1 cellular context compared by ENCODE assay signal in genomic region chr10:72219229-72219814, GRCh38.
TF ChIP-seq lines count a peak whose summit lies in the region.

No MANE protein-coding gene starts in this region.

TF ChIP-seq in K562, 482 proteins besides CTCF, POLR2A, EP300 and RAD21:
- TF ChIP-seq ZNF280B (CRISPR knock-in tag; IDR thresholded peaks at IDR 0.05) = no peak
- TF ChIP-seq SPI1 (IDR thresholded peaks at IDR 0.05; ENCODE audit: borderline replicate concordance, low read depth, low read length) = peak; percentile 47; the same call in 1 of the 2 replicates
- TF ChIP-seq ZNF311 (CRISPR knock-in tag; IDR thresholded peaks at IDR 0.05) = no peak
- TF ChIP-seq MAZ (CRISPR knock-in tag; conservative IDR thresholded peaks at IDR 0.05 in 1 of 2, IDR thresholded peaks at IDR 0.05 in 1 of 2) = 0 out of 4 replicates have a peak, but pooled peaks of 1 of the 2 experiments have one; percentile 20
- TF ChIP-seq ZNF316 (IDR thresholded peaks at IDR 0.05) = peak; percentile 29; the same call in 1 of the 2 replicates
